Comparison of ENCODE assay signal across 9 cellular contexts in genomic region chr3:66480666-66481065, GRCh38. TPM values are rescaled to one million over a fixed set of nuclear protein-coding genes. Genes with fewer than 3 reads are reported as not detected.
DNase-seq lines count a peak whose midpoint lies in the region; ATAC-seq and TF ChIP-seq lines count a peak whose summit lies in the region.
"Had no signal": no experiment of that assay in that cellular context is flagged by ENCODE, and none has a peak within 500 bp of the region (broad histone marks: within the 10 kb centered on the region; RNA-seq: fewer than 3 reads in every experiment).

No MANE protein-coding gene starts in this region.

- peaks cover 5% of the 10 kb centered on the region for H3K79me2 ChIP-seq in osteoblast (ENCODE audit: insufficient read depth, low read length)

- H2AFZ ChIP-seq in osteoblast (ENCODE audit: low read length): no peak overlapping the region

- intact Hi-C loops in mucosa of descending colon (cut with DNase I, micrococcal nuclease): no loop called here

- H3K4me1 ChIP-seq in osteoblast (ENCODE audit: insufficient read depth, low read length) (peaks cover 14% of the 10 kb centered on the region), mucosa of descending colon (ENCODE audit: low read depth) (peaks cover 77% of the 10 kb centered on the region)

- H3K27me3 ChIP-seq in osteoblast (ENCODE audit: insufficient read depth, low read length): no peaks in the 10 kb centered on the region

- no peaks in the 10 kb centered on the region for H4K20me1 ChIP-seq in osteoblast (ENCODE audit: insufficient read depth, low read length)

- H3K27me3 Mint-ChIP-seq in activated naive CD8-positive, alpha-beta T cell treated with anti-CD3 and anti-CD28 coated beads for 36 hours: peaks cover 15% of the 10 kb centered on the region

- no peak overlapping the region for H3K27ac ChIP-seq in osteoblast (ENCODE audit: low read depth, low read length)

- peak overlapping the region; percentile 57 for H3K4me3 Mint-ChIP-seq in activated naive CD8-positive, alpha-beta T cell treated with anti-CD3 and anti-CD28 coated beads for 36 hours

- peak; percentile 36 for DNase-seq in activated naive CD8-positive, alpha-beta T cell treated with anti-CD3 and anti-CD28 coated beads for 36 hours
- DNase-seq in osteoblast (ENCODE audit: insufficient read length, low spot score, missing footprints) (no peak), mucosa of descending colon (no peak), AML-193 (lab: John Stamatoyannopoulos, UW) (no peak), ureter (ENCODE audit: low spot score) (no peak)

- H3K4me1 Mint-ChIP-seq in activated naive CD8-positive, alpha-beta T cell treated with anti-CD3 and anti-CD28 coated beads for 36 hours: peaks cover 57% of the 10 kb centered on the region

- peak; percentile 27 for ATAC-seq in GM18498 (IDR thresholded peaks at IDR 0.05; ENCODE audit: unreplicated experiment)
- ATAC-seq in HG03354 (IDR thresholded peaks at IDR 0.05; ENCODE audit: poor library complexity, severe bottlenecking, unreplicated experiment): peak; percentile 44
- ATAC-seq in HG03460 (IDR thresholded peaks at IDR 0.05; ENCODE audit: unreplicated experiment): no peak
- ATAC-seq in mucosa of descending colon: no peak

- TF ChIP-seq CTCF in osteoblast (IDR thresholded peaks at IDR 0.05; ENCODE audit: extremely low read depth, low read depth, low read length) (no peak), mucosa of descending colon (IDR thresholded peaks at IDR 0.05) (no peak)

- H3K9me3 Mint-ChIP-seq in activated naive CD8-positive, alpha-beta T cell treated with anti-CD3 and anti-CD28 coated beads for 36 hours: peaks cover 13% of the 10 kb centered on the region

- H3K9me3 ChIP-seq in osteoblast (ENCODE audit: low read depth, low read length): no peaks in the 10 kb centered on the region
- no peaks in the 10 kb centered on the region for H3K9me3 ChIP-seq in mucosa of descending colon

- H3K36me3 Mint-ChIP-seq in activated naive CD8-positive, alpha-beta T cell treated with anti-CD3 and anti-CD28 coated beads for 36 hours: peaks cover 22% of the 10 kb centered on the region

- peak overlapping the region; percentile 91 for H3K27ac Mint-ChIP-seq in activated naive CD8-positive, alpha-beta T cell treated with anti-CD3 and anti-CD28 coated beads for 36 hours

- H3K36me3 ChIP-seq in osteoblast (ENCODE audit: insufficient read depth, low read length) (no peaks in the 10 kb centered on the region), mucosa of descending colon (ENCODE audit: low read depth) (no peaks in the 10 kb centered on the region)
- H3K36me3 ChIP-seq: HAP-1 had no signal

- H3K4me3 ChIP-seq in osteoblast (ENCODE audit: insufficient read depth, low read length) (no peak overlapping the region), mucosa of descending colon (no peak overlapping the region)
- H3K4me3 ChIP-seq: HAP-1 had no signal

- peak overlapping the region; percentile 25 for H3K4me2 ChIP-seq in osteoblast (ENCODE audit: insufficient read depth, low read length)

RNA-seq across cellular contexts. Expression of gene LRIG1, which starts 20.2 kb away (rescaled TPM):
- 1 to 10 TPM; 8.2 to 8.5 TPM for total RNA-seq in activated naive CD8-positive, alpha-beta T cell treated with anti-CD3 and anti-CD28 coated beads for 36 hours
- 14.1 and 16.5 TPM in 2 replicates for total RNA-seq in osteoblast
- 100 to 1,000 TPM in 1 of 3 donors, 10 to 100 TPM in 2; 72.1 to 180 (median 75.3) TPM for total RNA-seq in mucosa of descending colon
- 15.8 TPM for total RNA-seq in ureter

Comparison
In these comparisons a context has a peak if more than half of its experiments do, and no peak if none do; other contexts are left out.
1. ATAC-seq: peak in GM18498 (single experiment) and HG03354 (single experiment); none in HG03460 (single experiment) and mucosa of descending colon (single experiment).